ENCODE assay signal across 7 cellular contexts in the genomic region with DNA sequence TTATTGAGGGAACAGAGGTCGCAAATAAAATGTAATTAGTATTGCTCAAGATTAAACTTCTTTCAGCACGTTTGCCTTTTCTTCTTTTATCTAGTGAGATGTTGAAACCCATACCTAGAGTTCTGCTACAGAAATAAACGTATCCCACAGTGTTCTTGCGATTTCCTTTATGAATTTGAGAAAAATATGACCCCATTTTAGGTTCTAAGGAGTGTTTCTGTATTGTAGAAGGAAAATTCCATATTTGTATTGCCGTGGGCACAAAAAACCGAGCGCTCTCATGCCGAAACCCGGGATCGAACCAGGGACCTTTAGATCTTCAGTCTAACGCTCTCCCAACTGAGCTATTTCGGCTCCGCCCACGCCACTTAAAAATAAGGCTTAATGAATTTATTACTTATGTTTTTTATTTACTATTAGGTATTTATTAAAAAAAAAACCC.
DNase-seq lines count a peak whose midpoint lies in the region; ATAC-seq, FAIRE-seq and TF ChIP-seq lines count a peak whose summit lies in the region.

No MANE protein-coding gene starts in this region.

- peak overlapping the region; percentile 95 for H3K4me3 ChIP-seq in fibroblast of pulmonary artery (replicated peaks; ENCODE audit: low read depth, low read length)
- H3K4me3 ChIP-seq in neuron (ENCODE audit: low read length) = peak overlapping the region; percentile 94

- H2AFZ ChIP-seq in neuron (ENCODE audit: low read depth, low read length) = peak overlapping the region; percentile 24

- DNase-seq in HUDEP-2 (lab: John Stamatoyannopoulos, UW; ENCODE audit: unreplicated experiment in 76 of 76) (peak in 71 of 76 experiments; percentile 22 to 97 (median 79)), RCC 7860 (ENCODE audit: low spot score) (peak; percentile 59), activated T-helper 1 cell treated with Interleukin-2 at 50 U/mL for 16 hours (ENCODE audit: low read depth) (peak; percentile 53), fibroblast of pulmonary artery (ENCODE audit: low read depth) (peak; percentile 80), substantia nigra (lab: John Stamatoyannopoulos, UW) (peak in 31 of 49 donors; percentile 7 to 75 (median 30))

- FAIRE-seq in RCC 7860 (lab: Jason Lieb, UNC) = no peak

- no peaks in the 10 kb centered on the region for H3K36me3 ChIP-seq in neuron (ENCODE audit: insufficient read depth, low read length)

- H3K27ac ChIP-seq in substantia nigra (ENCODE audit: low read depth, low read length, poor library complexity, severe bottlenecking) = no peak overlapping the region

- no peaks in the 10 kb centered on the region for H3K9me3 ChIP-seq in neuron (ENCODE audit: low read length)

- ATAC-seq in GM18867 (IDR thresholded peaks at IDR 0.05; ENCODE audit: unreplicated experiment) = peak; percentile 28

- peaks cover 5% of the 10 kb centered on the region for H3K4me1 ChIP-seq in neuron (ENCODE audit: insufficient read depth, low read length)

- TF ChIP-seq CTCF in fibroblast of pulmonary artery (IDR thresholded peaks at IDR 0.05; ENCODE audit: low read length, missing control alignments) = no peak

- H3K27me3 ChIP-seq in neuron (ENCODE audit: insufficient read depth, low read length) = peaks cover 13% of the 10 kb centered on the region

Comparison
In these comparisons a context has a peak if more than half of its experiments do, and no peak if none do; other contexts are left out.
1. DNase-seq: peak in every context shown above with its lines; median percentile 80 in fibroblast of pulmonary artery; 79 in HUDEP-2; 59 in RCC 7860; 53 in activated T-helper 1 cell treated with Interleukin-2 at 50 U/mL for 16 hours; 30 in substantia nigra.